ENCODE assay signal across 15 cellular contexts in the genomic region with DNA sequence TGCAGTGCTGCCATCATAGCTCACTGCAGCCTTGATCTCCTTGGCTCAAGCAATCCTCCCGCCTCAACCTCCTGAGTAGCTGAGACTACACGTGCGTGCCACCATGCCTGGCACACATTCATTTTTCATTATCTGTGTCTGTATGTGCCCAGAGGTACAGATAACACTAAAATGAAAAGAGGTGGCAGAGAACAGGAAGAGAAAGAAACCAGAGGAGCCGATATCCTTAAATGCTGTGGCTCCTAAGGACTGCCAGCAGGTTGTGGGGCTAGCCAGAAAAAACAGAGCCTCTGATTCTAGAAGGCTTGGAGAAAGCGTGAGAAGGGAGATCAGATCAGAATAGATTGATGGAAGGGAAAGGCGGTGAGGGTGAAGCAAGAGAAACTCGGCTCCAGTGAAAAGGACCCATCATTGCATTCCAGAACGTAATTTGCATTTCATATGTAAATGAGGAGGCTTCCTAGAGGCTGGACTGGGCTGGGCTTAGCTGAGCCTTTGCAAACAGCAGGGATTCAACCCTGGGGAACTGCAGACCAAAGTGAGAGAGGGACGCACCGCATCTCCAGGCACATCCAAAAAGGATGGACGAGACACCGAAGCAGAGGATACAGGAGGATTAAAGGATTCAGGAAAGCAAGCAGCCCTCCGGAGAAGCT.
DNase-seq lines count a peak whose midpoint lies in the region; ATAC-seq and TF ChIP-seq lines count a peak whose summit lies in the region.
"Had no signal": no experiment of that assay in that cellular context is flagged by ENCODE, and none has a peak within 500 bp of the region (broad histone marks: within the 10 kb centered on the region; RNA-seq: fewer than 3 reads in every experiment).

No MANE protein-coding gene starts in this region.

- H3K27ac ChIP-seq in fibroblast of lung (ENCODE audit: insufficient read depth, low read length) (no peak overlapping the region), muscle layer of colon (ENCODE audit: low read depth, low read length) (peak overlapping the region; percentile 1), osteoblast (ENCODE audit: low read depth, low read length) (no peak overlapping the region)

- peak; percentile 33 for DNase-seq in EL
- DNase-seq in NT2/D1 (ENCODE audit: low read depth, low spot score) = peak; percentile 79
- peak; percentile 20 to 48 for DNase-seq in fibroblast of lung (ENCODE audit: low read depth in 2 of 2)
- DNase-seq in osteoblast (ENCODE audit: insufficient read length, low spot score, missing footprints) = no peak
- no peak for DNase-seq in NCI-H2081 treated with DMSO at 0.1 percent for 48 hours (lab: John Stamatoyannopoulos, UW)
- DNase-seq in DMS153 (lab: John Stamatoyannopoulos, UW) = no peak
- DNase-seq: activated naive CD4-positive, alpha-beta T cell treated with anti-CD3 and anti-CD28 coated beads, Interleukin-2, amount 10 ng/mL, durations not matched to agents 7 days and 5 days; AML-193; effector CD4-positive, alpha-beta T cell; GF-D8; NCI-H1417; NK-92 treated with Interleukin-12 subunit alpha and Interleukin-12 subunit beta, amount 100 ng/mL, for 24 hours; T-helper 1 cell had no signal

- H3K4me3 ChIP-seq in NT2/D1 (ENCODE audit: insufficient read length, low read depth) (peak overlapping the region; percentile 41), fibroblast of lung (replicated peaks in 1 of 4; ENCODE audit: control extremely low read depth in 1 of 4, insufficient read depth in 1 of 4, low read depth in 3 of 4, low read length in 4 of 4) (peak overlapping the region in 1 of 4 experiments; percentile 32), muscle layer of colon (ENCODE audit: low read depth in 1 of 2, low read length in 2 of 2) (peak overlapping the region in 1 of 2 donors; percentile 8), osteoblast (ENCODE audit: insufficient read depth, low read length) (no peak overlapping the region)

- H3K4me1 ChIP-seq in NT2/D1 (ENCODE audit: insufficient read depth, insufficient read length) (peaks cover 13% of the 10 kb centered on the region), fibroblast of lung (ENCODE audit: control insufficient read depth, extremely low read depth, insufficient read depth, low read length) (no peaks in the 10 kb centered on the region), muscle layer of colon (ENCODE audit: insufficient read depth, low read length) (peaks cover 55% of the 10 kb centered on the region), osteoblast (ENCODE audit: insufficient read depth, low read length) (no peaks in the 10 kb centered on the region)

- H4K20me1 ChIP-seq in fibroblast of lung (ENCODE audit: control insufficient read depth, extremely low read depth, insufficient read depth, low read length) (no peaks in the 10 kb centered on the region), osteoblast (ENCODE audit: insufficient read depth, low read length) (no peaks in the 10 kb centered on the region)

- no peak for ATAC-seq in GM18867 (IDR thresholded peaks at IDR 0.05; ENCODE audit: unreplicated experiment)

- H3K9ac ChIP-seq in NT2/D1 (ENCODE audit: insufficient read length, low read depth) (peak overlapping the region; percentile 37), fibroblast of lung (ENCODE audit: insufficient read depth, low read length) (no peak overlapping the region), muscle layer of colon (ENCODE audit: low read length) (peak overlapping the region; percentile 17)

- H3K9me3 ChIP-seq in NT2/D1 (ENCODE audit: insufficient read depth, low read length) = no peaks in the 10 kb centered on the region
- H3K9me3 ChIP-seq in fibroblast of lung (ENCODE audit: control insufficient read depth, insufficient read depth, low read depth, low read length) = no peaks in the 10 kb centered on the region
- no peaks in the 10 kb centered on the region for H3K9me3 ChIP-seq in muscle layer of colon (ENCODE audit: low read length)
- no peaks in the 10 kb centered on the region for H3K9me3 ChIP-seq in osteoblast (ENCODE audit: low read depth, low read length)

- H3K79me2 ChIP-seq in fibroblast of lung (ENCODE audit: control insufficient read depth, insufficient read depth, low read length) (no peaks in the 10 kb centered on the region), osteoblast (ENCODE audit: insufficient read depth, low read length) (no peaks in the 10 kb centered on the region)

- H3K27me3 ChIP-seq in NT2/D1 (ENCODE audit: insufficient read depth, insufficient read length) = no peaks in the 10 kb centered on the region
- H3K27me3 ChIP-seq in fibroblast of lung (ENCODE audit: control insufficient read depth, insufficient read depth, low read length) = no peaks in the 10 kb centered on the region
- H3K27me3 ChIP-seq in muscle layer of colon (ENCODE audit: control insufficient read depth in 1 of 2, insufficient read depth in 2 of 2, low read length in 2 of 2) = no peaks in the 10 kb centered on the region
- peaks cover 7% of the 10 kb centered on the region for H3K27me3 ChIP-seq in osteoblast (ENCODE audit: insufficient read depth, low read length)

- H3K36me3 ChIP-seq in NT2/D1 (ENCODE audit: insufficient read depth, insufficient read length, low read length) (no peaks in the 10 kb centered on the region), fibroblast of lung (ENCODE audit: control insufficient read depth, insufficient read depth, low read length) (no peaks in the 10 kb centered on the region), muscle layer of colon (ENCODE audit: insufficient read depth, low read length) (no peaks in the 10 kb centered on the region), osteoblast (ENCODE audit: insufficient read depth, low read length) (no peaks in the 10 kb centered on the region)

- H3K4me2 ChIP-seq in fibroblast of lung (ENCODE audit: extremely low read depth, insufficient read depth, low read length) (no peak overlapping the region), osteoblast (ENCODE audit: insufficient read depth, low read length) (no peak overlapping the region)

- no peak for TF ChIP-seq CTCF in fibroblast of lung (conservative IDR thresholded peaks at IDR 0.05 in 1 of 2, IDR thresholded peaks at IDR 0.05 in 1 of 2; ENCODE audit: low read depth in 1 of 2, low read length in 2 of 2)
- TF ChIP-seq CTCF in osteoblast (IDR thresholded peaks at IDR 0.05; ENCODE audit: extremely low read depth, low read depth, low read length) = no peak

- H2AFZ ChIP-seq in fibroblast of lung (ENCODE audit: low read length) (no peak overlapping the region), osteoblast (ENCODE audit: low read length) (no peak overlapping the region)

Comparison
In these comparisons a context has a peak if more than half of its experiments do, and no peak if none do; other contexts are left out.
1. DNase-seq: peak in EL (single experiment), NT2/D1 (single experiment) and fibroblast of lung (2 of 2); none in osteoblast (single experiment), NCI-H2081 treated with DMSO at 0.1 percent for 48 hours (single experiment) and DMS153 (single experiment).